Comparison of ENCODE assay signal across 8 cellular contexts in the genomic region with DNA sequence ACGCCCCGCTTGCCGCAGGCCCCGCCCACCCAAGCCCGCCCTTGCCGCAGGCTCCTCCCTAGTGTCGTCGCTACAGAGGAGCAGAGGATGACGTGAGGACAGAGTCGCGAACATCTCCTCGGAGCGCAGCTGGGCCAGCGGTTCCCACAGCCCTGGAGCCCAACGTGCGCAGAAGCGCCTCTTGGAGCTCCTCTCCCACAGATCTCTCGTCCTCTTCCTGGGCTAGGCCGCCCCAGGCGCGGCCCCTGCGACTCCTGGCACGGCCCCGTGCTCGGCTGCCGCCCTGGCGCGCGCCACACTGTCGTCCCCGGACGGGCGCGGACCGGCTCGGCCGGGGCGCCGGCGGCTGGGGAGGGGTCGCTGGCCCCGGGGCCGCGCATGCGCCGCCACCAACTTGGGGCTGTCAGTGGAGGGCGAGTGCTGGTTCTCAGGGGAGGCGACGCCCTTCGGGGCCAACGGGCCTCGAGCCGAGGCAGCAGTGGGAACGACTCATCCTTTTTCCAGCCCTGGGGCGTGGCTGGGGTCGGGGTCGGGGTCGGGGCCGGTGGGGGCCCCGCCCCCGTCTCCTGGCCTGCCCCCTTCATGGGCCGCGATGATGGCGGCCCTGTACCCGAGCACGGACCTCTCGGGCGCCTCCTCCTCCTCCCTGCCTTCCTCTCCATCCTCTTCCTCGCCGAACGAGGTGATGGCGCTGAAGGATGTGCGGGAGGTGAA. TPM values are rescaled to one million over a fixed set of nuclear protein-coding genes. Genes with fewer than 3 reads are reported as not detected.
DNase-seq lines count a peak whose midpoint lies in the region; ATAC-seq and TF ChIP-seq lines count a peak whose summit lies in the region.

TRPC1 (plus strand) TSS at position 67 of the 714 bp plus-strand sequence; CDS start at position 593, 526 bp downstream.

- intact Hi-C loops in sciatic nerve (cut with DNase I): no loop called here

- in situ Hi-C loops in GM13977 (cut with MboI; ENCODE audit: low pct_unique_long_range_greater_than_20kb, low sequenced_read_pairs, unreplicated experiment): no loop called here
- in situ Hi-C loops in astrocyte of the spinal cord (cut with HindIII; ENCODE audit: low sequenced_read_pairs): no loop called here

- ATAC-seq in HG02759 (IDR thresholded peaks at IDR 0.05; ENCODE audit: unreplicated experiment) (peak; percentile 91), sciatic nerve (peak; percentile 93)

- no peak for TF ChIP-seq CTCF in GM13977 (IDR thresholded peaks at IDR 0.05; ENCODE audit: extremely low read depth, insufficient read depth, missing control alignments)
- no peak for TF ChIP-seq CTCF in astrocyte of the spinal cord (IDR thresholded peaks at IDR 0.05; ENCODE audit: low read depth, low read length)

- peak within 1 kb of the TSS; percentile 85 for H3K4me3 ChIP-seq in astrocyte of the spinal cord (ENCODE audit: low read depth, low read length)

- DNase-seq in GM13977 (ENCODE audit: low spot score) (peak; percentile 95), NCI-H1436 treated with DMSO at 0.1 percent for 48 hours (lab: John Stamatoyannopoulos, UW) (peak; percentile 68), T1000 (lab: John Stamatoyannopoulos, UW) (peak; percentile 60), astrocyte of the spinal cord (ENCODE audit: low read depth, low spot score) (peak; percentile 82), iPS DF 4.7 (ENCODE audit: extremely low read depth, low spot score) (peak; percentile 33), sciatic nerve (ENCODE audit: low spot score) (peak; percentile 82), cortex of kidney (lab: John Stamatoyannopoulos, UW) (no peak)

RNA-seq across cellular contexts. Expression of gene TRPC1, which starts in this region (rescaled TPM):
- 30.4 TPM for total RNA-seq in sciatic nerve
